20 cellular contexts compared by ENCODE assay signal in the genomic region with DNA sequence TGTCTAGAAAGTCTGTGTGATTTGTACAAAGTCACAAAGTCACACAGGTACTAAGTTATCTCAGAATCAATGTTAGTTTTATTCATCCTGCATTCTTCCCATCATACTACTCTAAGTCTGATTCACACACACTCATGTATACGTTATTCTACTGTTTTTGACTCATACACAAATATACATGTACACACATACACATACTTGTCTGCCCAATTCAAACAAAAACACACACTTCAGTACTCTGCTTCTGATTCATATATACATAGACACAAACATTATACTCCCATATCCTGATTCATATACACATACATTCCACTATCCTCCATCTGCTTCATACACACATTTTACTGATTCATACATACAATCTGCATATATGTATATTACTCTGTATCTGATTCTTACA.
A peak's percentile ranks its signal among the peaks of the same experiment; 100 is the strongest.
DNase-seq lines count a peak whose midpoint lies in the region; ATAC-seq and TF ChIP-seq lines count a peak whose summit lies in the region.
"Had no signal": no experiment of that assay in that cellular context is flagged by ENCODE, and none has a peak within 500 bp of the region (broad histone marks: within the 10 kb centered on the region; RNA-seq: fewer than 3 reads in every experiment).

No MANE protein-coding gene starts in this region.

- H3K27me3 ChIP-seq in upper lobe of right lung, result no peaks in the 10 kb centered on the region
- H3K27me3 ChIP-seq: neural progenitor cell, SJSA1 had no signal

- ATAC-seq in activated CD4-positive, CD25-positive, alpha-beta regulatory T cell treated with anti-CD3 and anti-CD28 coated beads, Interleukin-2, amount 50 U/mL, for 24 hours, result peak; percentile 70 to 78
- ATAC-seq in T-helper 17 cell, result no peak
- ATAC-seq in natural killer cell, result no peak
- no peak for ATAC-seq in upper lobe of right lung
- ATAC-seq: left cardiac atrium had no signal

- H3K27ac Mint-ChIP-seq in T-helper 17 cell (peak overlapping the region; percentile 85), natural killer cell (peak overlapping the region; percentile 1 to 89)
- H3K27ac Mint-ChIP-seq: activated naive CD8-positive, alpha-beta T cell treated with anti-CD3 and anti-CD28 coated beads, Interleukin-2, amount 10 ng/mL, durations not matched to agents 7 days and 5 days; neural progenitor cell had no signal

- H3K36me3 ChIP-seq in upper lobe of right lung, result no peaks in the 10 kb centered on the region
- H3K36me3 ChIP-seq: neural progenitor cell, prostate gland, SJSA1 had no signal

- H3K4me3 ChIP-seq in upper lobe of right lung, result no peak overlapping the region
- H3K4me3 ChIP-seq: neural progenitor cell, prostate gland, SJSA1 had no signal

- DNase-seq in activated CD4-positive, CD25-positive, alpha-beta regulatory T cell treated with anti-CD3 and anti-CD28 coated beads, Interleukin-2, amount 50 U/mL, for 72 hours, result no peak
- peak; percentile 12 for DNase-seq in EL
- no peak for DNase-seq in T-helper 17 cell
- DNase-seq in natural killer cell, result no peak
- DNase-seq in upper lobe of right lung, result no peak
- no peak for DNase-seq in head of caudate nucleus
- no peak for DNase-seq in globus pallidus (ENCODE audit: low spot score)
- DNase-seq: 8988T; activated CD4-positive, alpha-beta T cell treated with anti-CD3 and anti-CD28 coated beads for 1 hour; activated CD8-positive, alpha-beta memory T cell treated with anti-CD3 and anti-CD28 coated beads, Interleukin-2, amount 50 U/mL, for 4 hours; activated naive CD8-positive, alpha-beta T cell treated with anti-CD3 and anti-CD28 coated beads, Interleukin-2, amount 10 ng/mL, durations not matched to agents 7 days and 5 days; DMS 273 treated with DMSO at 0.1 percent for 48 hours; left cardiac atrium; midbrain; NCI-H1417 treated with DMSO at 0.1 percent for 48 hours; T-helper 9 cell had no signal

- H3K4me1 ChIP-seq in upper lobe of right lung, result peaks cover 12% of the 10 kb centered on the region
- H3K4me1 ChIP-seq: neural progenitor cell, prostate gland had no signal

- H3K9me3 ChIP-seq in T-helper 17 cell (ENCODE audit: control insufficient read depth, low read length, poor library complexity, severe bottlenecking), result no peaks in the 10 kb centered on the region
- H3K9me3 ChIP-seq in upper lobe of right lung, result no peaks in the 10 kb centered on the region
- H3K9me3 ChIP-seq: prostate gland, SJSA1 had no signal

- H3K36me3 Mint-ChIP-seq in T-helper 17 cell (ENCODE audit: low read depth), result no peaks in the 10 kb centered on the region
- no peaks in the 10 kb centered on the region for H3K36me3 Mint-ChIP-seq in natural killer cell

- no peak overlapping the region for H3K27ac ChIP-seq in upper lobe of right lung
- H3K27ac ChIP-seq: neural progenitor cell, prostate gland, SJSA1 had no signal

- H3K4me1 Mint-ChIP-seq in T-helper 17 cell (peaks cover 67% of the 10 kb centered on the region), natural killer cell (peaks cover 82% of the 10 kb centered on the region in 2 donors)

- H3K4me3 Mint-ChIP-seq in T-helper 17 cell (no peak overlapping the region), natural killer cell (no peak overlapping the region)
- H3K4me3 Mint-ChIP-seq: activated naive CD8-positive, alpha-beta T cell treated with anti-CD3 and anti-CD28 coated beads, Interleukin-2, amount 10 ng/mL, durations not matched to agents 7 days and 5 days; neural progenitor cell had no signal

- peaks cover 0 to 2% of the 10 kb centered on the region in 2 donors for H3K9me3 Mint-ChIP-seq in natural killer cell

- H3K27me3 Mint-ChIP-seq in T-helper 17 cell, result no peaks in the 10 kb centered on the region
- H3K27me3 Mint-ChIP-seq in natural killer cell (ENCODE audit: low read depth in 2 of 2), result no peaks in the 10 kb centered on the region
- H3K27me3 Mint-ChIP-seq: activated naive CD8-positive, alpha-beta T cell treated with anti-CD3 and anti-CD28 coated beads, Interleukin-2, amount 10 ng/mL, durations not matched to agents 7 days and 5 days had no signal

- TF ChIP-seq CTCF in natural killer cell (IDR thresholded peaks at IDR 0.05) (no peak), upper lobe of right lung (IDR thresholded peaks at IDR 0.05) (no peak)

- intact Hi-C loops in natural killer cell (cut with micrococcal nuclease), result loop anchor here (5.0 kb wide), 1 partner anchor 38 kb away; no protein-coding TSS in a partner anchor
- intact Hi-C loops in upper lobe of right lung (cut with DNase I), result no loop called here
- intact Hi-C loops in head of caudate nucleus (cut with DNase I), result no loop called here

Comparison
In these comparisons a context has a peak if more than half of its experiments do, and no peak if none do; other contexts are left out.
1. ATAC-seq: peak in activated CD4-positive, CD25-positive, alpha-beta regulatory T cell treated with anti-CD3 and anti-CD28 coated beads, Interleukin-2, amount 50 U/mL, for 24 hours (2 of 2); none in T-helper 17 cell (single experiment), natural killer cell (0 of 3) and upper lobe of right lung (single experiment).